8 cellular contexts compared by ENCODE assay signal in the genomic region with DNA sequence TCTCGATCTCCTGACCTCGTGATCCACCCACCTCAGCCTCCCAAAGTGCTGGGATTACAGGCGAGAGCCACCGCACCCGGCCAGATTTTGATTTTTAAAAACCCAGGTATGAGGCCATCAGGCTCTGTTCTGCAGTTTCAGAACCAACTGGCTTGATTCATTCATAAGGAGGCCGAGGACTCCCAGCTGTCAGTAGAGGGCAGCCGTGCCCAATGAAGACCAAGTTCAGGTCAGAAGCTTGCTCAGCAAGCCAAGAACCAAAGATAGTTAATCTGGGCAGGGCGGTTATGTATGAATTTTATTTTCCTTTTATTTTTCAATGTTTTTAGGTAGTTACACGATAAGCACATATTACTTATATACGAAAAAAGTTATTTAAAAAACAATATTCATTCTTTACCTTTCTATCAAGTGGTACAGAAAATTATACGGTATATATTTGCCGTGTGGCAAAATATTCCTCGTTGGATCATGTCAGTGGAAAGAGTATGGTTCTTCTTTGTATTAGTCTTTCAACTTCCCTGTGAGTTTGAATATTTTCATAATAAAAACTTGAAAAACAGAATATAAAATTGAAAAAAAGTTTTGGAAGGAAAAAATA.
DNase-seq lines count a peak whose midpoint lies in the region; ATAC-seq lines count a peak whose summit lies in the region.

No MANE protein-coding gene starts in this region.

- no peaks in the 10 kb centered on the region for H3K27me3 Mint-ChIP-seq in memory B cell

- no peak overlapping the region for H3K4me3 Mint-ChIP-seq in memory B cell

- H3K4me1 Mint-ChIP-seq in memory B cell, result peaks cover 17% of the 10 kb centered on the region

- peak; percentile 56 for DNase-seq in DMS53 treated with DMSO at 0.1 percent for 48 hours (lab: John Stamatoyannopoulos, UW; ENCODE audit: unreplicated experiment)
- peak; percentile 62 for DNase-seq in NCI-H2107 (lab: John Stamatoyannopoulos, UW)
- peak; percentile 78 for DNase-seq in activated CD4-positive, alpha-beta T cell treated with anti-CD3 and anti-CD28 coated beads, Interleukin-2, amount 50 U/mL, for 1 hour
- peak; percentile 64 for DNase-seq in effector CD4-positive, alpha-beta T cell
- DNase-seq in memory B cell (ENCODE audit: low spot score in 2 of 2), result peak; percentile 55 to 73
- DNase-seq in stimulated activated CD8-positive, alpha-beta memory T cell treated with anti-CD3 and anti-CD28 coated beads, Interleukin-15, amount 100 ng/mL, for 24 hours (ENCODE audit: low read depth), result peak; percentile 24

- peaks cover 2% of the 10 kb centered on the region for H3K36me3 Mint-ChIP-seq in memory B cell

- no peaks in the 10 kb centered on the region for H3K9me3 Mint-ChIP-seq in memory B cell

- peak; percentile 70 for ATAC-seq in GM21576 (IDR thresholded peaks at IDR 0.05; ENCODE audit: unreplicated experiment)
- peak; percentile 99 for ATAC-seq in memory B cell (ENCODE audit: low read depth)
- ATAC-seq in HG02571 (IDR thresholded peaks at IDR 0.05; ENCODE audit: unreplicated experiment), result no peak

- H3K27ac Mint-ChIP-seq in memory B cell, result no peak overlapping the region

Comparison
In these comparisons a context has a peak if more than half of its experiments do, and no peak if none do; other contexts are left out.
1. DNase-seq: peak in every context shown above with its lines; median percentile 78 in activated CD4-positive, alpha-beta T cell treated with anti-CD3 and anti-CD28 coated beads, Interleukin-2, amount 50 U/mL, for 1 hour; 64 in effector CD4-positive, alpha-beta T cell; 64 in memory B cell; 62 in NCI-H2107; 56 in DMS53 treated with DMSO at 0.1 percent for 48 hours; 24 in stimulated activated CD8-positive, alpha-beta memory T cell treated with anti-CD3 and anti-CD28 coated beads, Interleukin-15, amount 100 ng/mL, for 24 hours.